1 cellular context compared by ENCODE assay signal in genomic region chr21:39385299-39386145, GRCh38.
TF ChIP-seq lines count a peak whose summit lies in the region.

No MANE protein-coding gene starts in this region.

TF ChIP-seq in HepG2, 621 proteins besides CTCF, POLR2A, EP300 and RAD21 (continued from another document and continues in another):
- TF ChIP-seq UBTF (CRISPR knock-in tag; IDR thresholded peaks at IDR 0.05) (peak; percentile 69), ARHGAP35 (CRISPR knock-in tag; IDR thresholded peaks at IDR 0.05; ENCODE audit: borderline replicate concordance) (no peak), ARNT (IDR thresholded peaks at IDR 0.05) (no peak), SOX5 (CRISPR knock-in tag; IDR thresholded peaks at IDR 0.05; ENCODE audit: borderline replicate concordance) (peak; percentile 76), NCOA1 (CRISPR knock-in tag; IDR thresholded peaks at IDR 0.05) (peak; percentile 98), ERF (CRISPR knock-in tag; IDR thresholded peaks at IDR 0.05) (peak; percentile 72), ZMYM3 (CRISPR knock-in tag; IDR thresholded peaks at IDR 0.05) (no peak), TFDP1 (CRISPR knock-in tag; IDR thresholded peaks at IDR 0.05; ENCODE audit: borderline replicate concordance) (peak; percentile 81), KLF13 (CRISPR knock-in tag; IDR thresholded peaks at IDR 0.05) (no peak), NFAT5 (CRISPR knock-in tag; IDR thresholded peaks at IDR 0.05) (no peak; the same call in 1 of the 2 replicates), ZNF337 (CRISPR knock-in tag; IDR thresholded peaks at IDR 0.05; ENCODE audit: borderline replicate concordance, low read depth) (no peak), ZNF850 (CRISPR knock-in tag; conservative IDR thresholded peaks at IDR 0.05) (no peak), E2F5 (CRISPR knock-in tag; conservative IDR thresholded peaks at IDR 0.05) (no peak), PHF20 (CRISPR knock-in tag; IDR thresholded peaks at IDR 0.05) (peak; percentile 56), ZBTB21 (CRISPR knock-in tag; IDR thresholded peaks at IDR 0.05) (no peak), GATA4 (IDR thresholded peaks at IDR 0.05; ENCODE audit: borderline replicate concordance, low read depth) (0 out of 2 replicates have a peak, but pooled peaks have one; percentile 73), NFKBIZ (CRISPR knock-in tag; IDR thresholded peaks at IDR 0.05) (peak; percentile 87; the same call in 1 of the 2 replicates), IRF1 (CRISPR knock-in tag; IDR thresholded peaks at IDR 0.05; ENCODE audit: low read depth) (no peak), TP53 (CRISPR knock-in tag; conservative IDR thresholded peaks at IDR 0.05) (peak; percentile 50; the same call in 1 of the 2 replicates), IKZF5 (CRISPR knock-in tag; IDR thresholded peaks at IDR 0.05) (peak; percentile 71), IKZF4 (CRISPR knock-in tag; IDR thresholded peaks at IDR 0.05; ENCODE audit: borderline replicate concordance, low read depth, not compliant biosample characterization) (no peak), ZFP41 (CRISPR knock-in tag; IDR thresholded peaks at IDR 0.05; ENCODE audit: borderline replicate concordance) (no peak), ZNF546 (CRISPR knock-in tag; conservative IDR thresholded peaks at IDR 0.05) (peak; percentile 84), PAWR (CRISPR knock-in tag; IDR thresholded peaks at IDR 0.05; ENCODE audit: borderline replicate concordance) (0 out of 2 replicates have a peak, but pooled peaks have one; percentile 50), ZNF24 (IDR thresholded peaks at IDR 0.05) (no peak), ZNF33B (CRISPR knock-in tag; IDR thresholded peaks at IDR 0.05) (no peak), FOXP4 (CRISPR knock-in tag; IDR thresholded peaks at IDR 0.05) (peak; percentile 69), ZNF350 (CRISPR knock-in tag; IDR thresholded peaks at IDR 0.05; ENCODE audit: borderline replicate concordance, low read depth) (peak; percentile 79; the same call in 1 of the 2 replicates), NCOR1 (IDR thresholded peaks at IDR 0.05; ENCODE audit: borderline replicate concordance, low read length) (peak; percentile 81), HHEX (CRISPR knock-in tag; IDR thresholded peaks at IDR 0.05) (no peak), ZNF609 (CRISPR knock-in tag; IDR thresholded peaks at IDR 0.05; ENCODE audit: borderline replicate concordance) (peak; percentile 90; the same call in 1 of the 2 replicates), TSC22D2 (CRISPR knock-in tag; IDR thresholded peaks at IDR 0.05; ENCODE audit: borderline replicate concordance) (no peak; the same call in none of the 2 replicates), ARID4A (CRISPR knock-in tag; IDR thresholded peaks at IDR 0.05; ENCODE audit: borderline replicate concordance) (peak; percentile 59; the same call in 1 of the 2 replicates), ZNF543 (CRISPR knock-in tag; IDR thresholded peaks at IDR 0.05) (0 out of 2 replicates have a peak, but pooled peaks have one; percentile 49)
